ENCODE assay signal across 8 cellular contexts in genomic region chr13:43879323-43880181, GRCh38. TPM values are rescaled to one million over a fixed set of nuclear protein-coding genes. Genes with fewer than 3 reads are reported as not detected.
DNase-seq lines count a peak whose midpoint lies in the region; ATAC-seq and TF ChIP-seq lines count a peak whose summit lies in the region.

Gene CCDC122 (minus strand): TSS chr13:43879740. CDS start chr13:43869376, 10,364 bp downstream.
Gene LACC1 (plus strand): TSS chr13:43879904. CDS start chr13:43880986, 1,082 bp downstream.

- peak within 1 kb of the TSS; percentile 94 to 95 for H3K27ac ChIP-seq in right atrium auricular region
- peak within 1 kb of the TSS; percentile 95 for H3K27ac ChIP-seq in rectal smooth muscle tissue (ENCODE audit: low read depth, low read length)
- peak within 1 kb of the TSS; percentile 91 to 95 for H3K27ac ChIP-seq in uterus

- ATAC-seq in GM21423 (IDR thresholded peaks at IDR 0.05; ENCODE audit: unreplicated experiment) (peak; percentile 72), T-helper 17 cell (peak; percentile 92)

- H3K4me1 ChIP-seq in right atrium auricular region (peaks cover 0 to 18% of the 10 kb centered on the region in 2 donors), rectal smooth muscle tissue (ENCODE audit: control insufficient read depth, insufficient read depth, low read length) (no peaks in the 10 kb centered on the region), uterus (no peaks in the 10 kb centered on the region)

- no peaks in the 10 kb centered on the region for H3K9me3 ChIP-seq in T-helper 17 cell (ENCODE audit: control insufficient read depth, low read length, poor library complexity, severe bottlenecking)
- H3K9me3 ChIP-seq in right atrium auricular region, result no peaks in the 10 kb centered on the region
- H3K9me3 ChIP-seq in uterus, result no peaks in the 10 kb centered on the region

- TF ChIP-seq POLR2A in uterus (IDR thresholded peaks at IDR 0.05), result peak in 1 of 2 donors; percentile 72

- H3K4me3 ChIP-seq in right atrium auricular region (peak within 1 kb of the TSS; percentile 70 to 87), rectal smooth muscle tissue (ENCODE audit: low read length) (peak within 1 kb of the TSS; percentile 90), uterus (peak within 1 kb of the TSS; percentile 76 to 91)

- H3K27me3 ChIP-seq in right atrium auricular region (no peaks in the 10 kb centered on the region), rectal smooth muscle tissue (ENCODE audit: control insufficient read depth, insufficient read depth, low read length) (no peaks in the 10 kb centered on the region), uterus (no peaks in the 10 kb centered on the region)

- peak within 1 kb of the TSS; percentile 90 for H3K9ac ChIP-seq in rectal smooth muscle tissue (ENCODE audit: low read length)

- H3K4me1 Mint-ChIP-seq in T-helper 17 cell, result peaks cover 24% of the 10 kb centered on the region

- intact Hi-C loops in uterus (cut with DNase I; ENCODE audit: low total_unique reads), result no loop called here

- H3K36me3 ChIP-seq in right atrium auricular region, result no peaks in the 10 kb centered on the region
- H3K36me3 ChIP-seq in rectal smooth muscle tissue (ENCODE audit: control insufficient read depth, insufficient read depth, low read length), result peaks cover 2% of the 10 kb centered on the region
- H3K36me3 ChIP-seq in uterus, result no peaks in the 10 kb centered on the region

- DNase-seq in Daoy (ENCODE audit: low read depth) (peak; percentile 85), HuH-7.5 (ENCODE audit: low spot score) (peak; percentile 59), T-helper 17 cell (peak; percentile 72 to 73 (median 73)), amygdala (lab: John Stamatoyannopoulos, UW) (peak in 49 of 56 donors; percentile 24 to 81 (median 61)), right atrium auricular region (ENCODE audit: low spot score) (peak; percentile 79), uterus (peak; percentile 76 to 78)

- no peaks in the 10 kb centered on the region for H3K27me3 Mint-ChIP-seq in T-helper 17 cell

- TF ChIP-seq CTCF in right atrium auricular region (IDR thresholded peaks at IDR 0.05) (no peak), uterus (IDR thresholded peaks at IDR 0.05) (peak in 1 of 4 experiments; percentile 4)

- H3K4me3 Mint-ChIP-seq in T-helper 17 cell, result peak within 1 kb of the TSS; percentile 94

- no peaks in the 10 kb centered on the region for H3K36me3 Mint-ChIP-seq in T-helper 17 cell (ENCODE audit: low read depth)

- H3K27ac Mint-ChIP-seq in T-helper 17 cell, result peak within 1 kb of the TSS; percentile 89

RNA-seq across cellular contexts. Expression of gene CCDC122, which starts in this region (rescaled TPM):
- 3.3 and 6.0 TPM in 2 replicates for total RNA-seq in Daoy (2014; rRNA removed; shearing (Covaris generic))
- 1 to 10 TPM; 1.3 to 1.4 TPM for total RNA-seq in T-helper 17 cell
- 1 to 10 TPM; 2.3 to 3.5 TPM for total RNA-seq in right atrium auricular region
- total RNA-seq in uterus, result 10 to 100 TPM in 1 of 4 donors, 1 to 10 TPM in 3; 3.5 to 18.0 (median 5.8) TPM

RNA-seq across cellular contexts. Expression of gene LACC1, which starts in this region (rescaled TPM):
- 5.2 and 8.6 TPM in 2 replicates for total RNA-seq in Daoy (2014; rRNA removed; shearing (Covaris generic))
- total RNA-seq in T-helper 17 cell, result 1 to 10 TPM; 3.1 to 4.0 TPM
- total RNA-seq in right atrium auricular region, result 1 to 10 TPM; 4.7 to 6.0 TPM
- total RNA-seq in uterus, result 1 to 10 TPM; 1.0 to 7.7 (median 5.4) TPM

Comparison
In these comparisons a context has a peak if more than half of its experiments do, and no peak if none do; other contexts are left out.
1. Peak in every context shown above with its lines: DNase-seq, ATAC-seq, H3K4me3 ChIP-seq and H3K27ac ChIP-seq.